Comparison of ENCODE assay signal across 8 cellular contexts in the genomic region with DNA sequence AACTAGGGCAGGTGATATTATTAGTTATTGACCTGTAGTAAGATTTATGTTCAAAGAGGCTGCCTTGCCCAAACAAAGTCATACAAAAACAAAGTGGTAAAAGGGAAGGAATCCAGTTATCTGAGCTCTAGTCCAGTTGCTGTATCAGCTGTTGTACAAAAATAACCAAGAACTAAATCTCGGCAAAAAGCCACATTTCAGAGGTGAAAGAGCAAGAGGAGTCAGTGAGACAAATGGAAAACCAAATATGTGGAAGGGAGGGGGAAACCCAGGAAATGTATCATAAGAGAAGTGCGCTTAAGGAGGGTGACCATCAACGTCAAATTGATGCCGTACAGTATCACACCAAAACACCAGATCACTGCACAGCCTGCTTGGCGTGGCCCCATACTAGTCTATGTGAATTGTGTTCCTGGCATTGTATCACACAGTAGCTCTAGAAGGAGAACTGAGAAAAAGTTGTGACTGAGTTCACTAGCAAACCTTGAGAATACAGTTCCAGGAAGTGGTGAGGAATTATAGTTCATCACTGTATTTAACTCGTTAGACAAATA. TPM values are rescaled to one million over a fixed set of nuclear protein-coding genes. Genes with fewer than 3 reads are reported as not detected.
DNase-seq lines count a peak whose midpoint lies in the region; ATAC-seq, FAIRE-seq and TF ChIP-seq lines count a peak whose summit lies in the region.

No MANE protein-coding gene starts in this region.

- H3K9me3 ChIP-seq in A549 (no peaks in the 10 kb centered on the region), colonic mucosa (no peaks in the 10 kb centered on the region)

- peak overlapping the region; percentile 65 for H3K4me2 ChIP-seq in A549

- TF ChIP-seq POLR2A in A549 (IDR thresholded peaks at IDR 0.05; ENCODE audit: low read length) = no peak

- no peak for TF ChIP-seq CTCF in A549 (IDR thresholded peaks at IDR 0.05)
- TF ChIP-seq CTCF in colonic mucosa (IDR thresholded peaks at IDR 0.05) = no peak

- peaks cover 39% of the 10 kb centered on the region for H3K4me1 ChIP-seq in A549
- no peaks in the 10 kb centered on the region for H3K4me1 ChIP-seq in colonic mucosa

- no peak overlapping the region for H3K4me3 ChIP-seq in A549
- H3K4me3 ChIP-seq in colonic mucosa = no peak overlapping the region

- ATAC-seq in A549 (no peak), GM19328 (IDR thresholded peaks at IDR 0.05; ENCODE audit: unreplicated experiment) (peak; percentile 63), HG03378 (IDR thresholded peaks at IDR 0.05; ENCODE audit: unreplicated experiment) (peak; percentile 84)
- peak; percentile 92 for ATAC-seq in stimulated activated naive CD8-positive, alpha-beta T cell treated with anti-CD3 and anti-CD28 coated beads, Interleukin-15, Interleukin-2, amounts not matched to agents 100 U/mL and 50 U/mL, for 24 hours

- H3K27ac ChIP-seq in A549 (peak overlapping the region; percentile 56 to 71; a peak in 5 of 6 replicates), colonic mucosa (peak overlapping the region; percentile 10)

- H3K9ac ChIP-seq in colonic mucosa (ENCODE audit: low read depth in 2 of 2, low read length in 2 of 2) = no peak overlapping the region

- no peaks in the 10 kb centered on the region for H3K36me3 ChIP-seq in colonic mucosa

- H3K27me3 ChIP-seq in colonic mucosa = no peaks in the 10 kb centered on the region

- no peak for FAIRE-seq in A549 (lab: Jason Lieb, UNC)

- no peak for TF ChIP-seq EP300 in A549 (IDR thresholded peaks at IDR 0.05)

- POLR2A ChIA-PET in A549 (lab: Yijun Ruan, JAX) = no interaction called here

- no peak for DNase-seq in A549 (ENCODE audit: low read depth in 1 of 2, low spot score in 1 of 2)
- DNase-seq in colonic mucosa = no peak
- DNase-seq in stimulated activated naive CD8-positive, alpha-beta T cell treated with anti-CD3 and anti-CD28 coated beads, Interleukin-15, Interleukin-2, amounts not matched to agents 100 U/mL and 50 U/mL, for 24 hours = peak; percentile 40
- no peak for DNase-seq in cortex of kidney (lab: John Stamatoyannopoulos, UW)
- DNase-seq in central memory CD4-positive, alpha-beta T cell = no peak
- DNase-seq in NCI-H69 (lab: John Stamatoyannopoulos, UW) = no peak

- WGBS in A549 (ENCODE audit: missing lambda C conversion rate) = 89% methylated on average over 6 of the region's 6 CpGs

- intact Hi-C loops in colonic mucosa (cut with DNase I) = no loop called here

- no peak for TF ChIP-seq RAD21 in A549 (conservative IDR thresholded peaks at IDR 0.05 in 1 of 2, IDR thresholded peaks at IDR 0.05 in 1 of 2)

- CTCF ChIA-PET in A549 (lab: Yijun Ruan, JAX) = interaction anchor here (1.6 kb wide), 1 partner anchor 282 kb away, joined by 3 read pairs; no protein-coding TSS in a partner anchor

TF ChIP-seq in A549, 52 proteins besides CTCF, POLR2A, EP300 and RAD21:
- no peak for TF ChIP-seq CHD2 (IDR thresholded peaks at IDR 0.05; ENCODE audit: low read length, partially characterized antibody)
- no peak for TF ChIP-seq HDAC2 (IDR thresholded peaks at IDR 0.05)
- TF ChIP-seq MAFK (IDR thresholded peaks at IDR 0.05; ENCODE audit: partially characterized antibody) = no peak
- no peak for TF ChIP-seq TP53 (CRISPR knock-in tag; IDR thresholded peaks at IDR 0.05)
- no peak for TF ChIP-seq CHD4 (IDR thresholded peaks at IDR 0.05; ENCODE audit: borderline replicate concordance)
- TF ChIP-seq KDM5A (IDR thresholded peaks at IDR 0.05) = no peak
- no peak for TF ChIP-seq BHLHE40 (IDR thresholded peaks at IDR 0.05; ENCODE audit: low read depth, low read length)
- no peak for TF ChIP-seq ATOH8 (CRISPR knock-in tag; IDR thresholded peaks at IDR 0.05; ENCODE audit: low read depth)
- no peak for TF ChIP-seq MYC (IDR thresholded peaks at IDR 0.05; ENCODE audit: borderline replicate concordance, low read length)
- TF ChIP-seq ZNF302 (CRISPR knock-in tag; IDR thresholded peaks at IDR 0.05) = no peak
- TF ChIP-seq RFX5 (IDR thresholded peaks at IDR 0.05) = no peak
- TF ChIP-seq TFCP2L1 (CRISPR knock-in tag; IDR thresholded peaks at IDR 0.05) = no peak
- TF ChIP-seq CBX2 (IDR thresholded peaks at IDR 0.05; ENCODE audit: borderline replicate concordance, low read depth) = no peak
- TF ChIP-seq NR3C1 (IDR thresholded peaks at IDR 0.05) = no peak
- TF ChIP-seq JUN (IDR thresholded peaks at IDR 0.05) = no peak
- TF ChIP-seq FOSL2 (IDR thresholded peaks at IDR 0.05) = no peak
- no peak for TF ChIP-seq FOSL2 (CRISPR knock-in tag; IDR thresholded peaks at IDR 0.05)
- no peak for TF ChIP-seq PBX3 (IDR thresholded peaks at IDR 0.05)
TF ChIP-seq in A549: peak in this region for 0.

RNA-seq across cellular contexts. Expression of gene AGBL3, which starts 6.4 kb away (rescaled TPM):
- polyA plus RNA-seq in A549 (2011; rRNA removed) = 4.2 and 4.3 TPM in 2 replicates
- 1.4 and 1.5 TPM in 2 replicates for polyA plus RNA-seq in A549 (2012; cell fraction: cytosol; rRNA removed)
- polyA plus RNA-seq in A549 (2012; cell fraction: nucleus; rRNA removed) = 0.52 and 0.84 TPM in 2 replicates
- 2.2 to 3.7 TPM (median 2.7 TPM) in 3 replicates for polyA plus RNA-seq in A549 (2017; fragmentation: RNase III; extraction: RNeasy Plus Mini Kit Qiagen cat#74134 plus additional on column Dnase treatment)
- polyA minus RNA-seq in A549 (2011; rRNA and poly(A)+ RNA removed) = 1.2 and 1.3 TPM in 2 replicates
- total RNA-seq in colonic mucosa = under 1 TPM; 0.47 to 0.98 TPM

Comparison
In these comparisons a context has a peak if more than half of its experiments do, and no peak if none do; other contexts are left out.
1. ATAC-seq: peak in GM19328 (single experiment), HG03378 (single experiment) and stimulated activated naive CD8-positive, alpha-beta T cell treated with anti-CD3 and anti-CD28 coated beads, Interleukin-15, Interleukin-2, amounts not matched to agents 100 U/mL and 50 U/mL, for 24 hours (single experiment); none in A549 (0 of 2).